Comparison of ENCODE assay signal across 8 cellular contexts in the genomic region with DNA sequence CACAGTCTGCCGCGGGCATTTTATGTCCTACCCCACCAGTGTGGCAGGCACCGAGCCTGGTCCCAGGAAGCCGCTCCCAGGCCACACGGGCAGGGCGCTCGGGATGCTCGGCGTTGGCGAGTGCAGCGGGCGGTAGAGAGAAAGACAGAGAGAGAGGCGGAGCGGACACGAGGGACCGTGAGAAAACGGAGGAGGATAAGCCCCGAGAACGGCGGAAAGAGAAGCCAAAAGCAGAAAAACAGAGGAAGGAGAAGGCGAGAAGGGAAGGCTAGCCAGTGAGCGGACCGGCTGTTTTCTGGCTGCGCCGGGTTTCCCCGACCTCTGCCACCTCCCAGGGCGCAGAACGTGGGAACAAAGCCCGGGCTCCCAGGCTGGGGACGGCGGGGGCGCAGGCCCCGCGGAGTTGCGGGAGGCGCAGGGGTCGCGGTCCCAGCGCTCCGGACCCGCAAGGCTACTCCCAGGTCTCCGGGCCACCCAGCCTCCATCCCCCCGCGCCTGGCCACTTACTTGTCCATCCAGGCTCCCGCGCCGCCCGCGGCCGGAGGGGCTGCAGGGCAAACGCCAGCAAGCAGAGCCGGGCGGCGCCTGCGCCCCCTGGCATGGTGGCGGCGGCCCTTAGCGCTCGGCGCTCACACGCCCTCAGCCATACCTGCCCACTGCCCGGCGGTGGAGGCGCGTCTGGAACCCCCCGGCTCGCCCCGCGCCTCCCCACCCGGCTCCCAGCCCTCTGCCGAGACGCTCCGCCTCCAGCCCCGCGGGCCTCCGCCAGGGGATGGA. TPM values are rescaled to one million over a fixed set of nuclear protein-coding genes. Genes with fewer than 3 reads are reported as not detected.
A peak's percentile ranks its signal among the peaks of the same experiment; 100 is the strongest.
DNase-seq lines count a peak whose midpoint lies in the region; ATAC-seq, FAIRE-seq and TF ChIP-seq lines count a peak whose summit lies in the region.

A gene with protein sequence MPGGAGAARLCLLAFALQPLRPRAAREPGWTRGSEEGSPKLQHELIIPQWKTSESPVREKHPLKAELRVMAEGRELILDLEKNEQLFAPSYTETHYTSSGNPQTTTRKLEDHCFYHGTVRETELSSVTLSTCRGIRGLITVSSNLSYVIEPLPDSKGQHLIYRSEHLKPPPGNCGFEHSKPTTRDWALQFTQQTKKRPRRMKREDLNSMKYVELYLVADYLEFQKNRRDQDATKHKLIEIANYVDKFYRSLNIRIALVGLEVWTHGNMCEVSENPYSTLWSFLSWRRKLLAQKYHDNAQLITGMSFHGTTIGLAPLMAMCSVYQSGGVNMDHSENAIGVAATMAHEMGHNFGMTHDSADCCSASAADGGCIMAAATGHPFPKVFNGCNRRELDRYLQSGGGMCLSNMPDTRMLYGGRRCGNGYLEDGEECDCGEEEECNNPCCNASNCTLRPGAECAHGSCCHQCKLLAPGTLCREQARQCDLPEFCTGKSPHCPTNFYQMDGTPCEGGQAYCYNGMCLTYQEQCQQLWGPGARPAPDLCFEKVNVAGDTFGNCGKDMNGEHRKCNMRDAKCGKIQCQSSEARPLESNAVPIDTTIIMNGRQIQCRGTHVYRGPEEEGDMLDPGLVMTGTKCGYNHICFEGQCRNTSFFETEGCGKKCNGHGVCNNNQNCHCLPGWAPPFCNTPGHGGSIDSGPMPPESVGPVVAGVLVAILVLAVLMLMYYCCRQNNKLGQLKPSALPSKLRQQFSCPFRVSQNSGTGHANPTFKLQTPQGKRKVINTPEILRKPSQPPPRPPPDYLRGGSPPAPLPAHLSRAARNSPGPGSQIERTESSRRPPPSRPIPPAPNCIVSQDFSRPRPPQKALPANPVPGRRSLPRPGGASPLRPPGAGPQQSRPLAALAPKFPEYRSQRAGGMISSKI (minus strand): TSS at position 680 of the 777 bp plus-strand sequence. CDS start 79 bp downstream, at position 601.

- peak within 1 kb of the TSS; percentile 71; the same call in 1 of the 2 replicates for H3K9ac ChIP-seq in iPS-20b (ENCODE audit: low read depth, low read length)

- H3K9me3 ChIP-seq in T-helper 17 cell (ENCODE audit: control insufficient read depth, low read length, poor library complexity, severe bottlenecking) = no peaks in the 10 kb centered on the region
- no peaks in the 10 kb centered on the region for H3K9me3 ChIP-seq in iPS-20b (ENCODE audit: insufficient read depth, low read depth, low read length)
- no peaks in the 10 kb centered on the region for H3K9me3 ChIP-seq in small intestine (ENCODE audit: control insufficient read depth, low read depth)

- WGBS in small intestine, 3 donors = 0 to 1% (median 1%) methylated on average over 50 to 76 of the region's 76 CpGs

- H3K27me3 Mint-ChIP-seq in T-helper 17 cell = no peaks in the 10 kb centered on the region

- peak within 1 kb of the TSS; percentile 99 for H3K27ac Mint-ChIP-seq in T-helper 17 cell

- DNase-seq in GM12892 (ENCODE audit: insufficient read length) (peak; percentile 68), T-helper 17 cell (peak; percentile 30 to 56 (median 55)), brain pericyte (ENCODE audit: low read depth, low spot score) (peak; percentile 18), small intestine (no peak), NK-92 (lab: John Stamatoyannopoulos, UW; ENCODE audit: unreplicated experiment) (no peak)

- peaks cover 16% of the 10 kb centered on the region for H3K4me1 ChIP-seq in iPS-20b (ENCODE audit: insufficient read depth, low read length)
- no peaks in the 10 kb centered on the region for H3K4me1 ChIP-seq in small intestine (ENCODE audit: control insufficient read depth in 2 of 2, insufficient read depth in 1 of 2, low read depth in 1 of 2, low read length in 1 of 2)

- FAIRE-seq in GM12892 (lab: Jason Lieb, UNC) (peak; percentile 14), small intestine (lab: Jason Lieb, UNC) (no peak)

- peaks cover 9% of the 10 kb centered on the region for H3K36me3 Mint-ChIP-seq in T-helper 17 cell (ENCODE audit: low read depth)

- H3K36me3 ChIP-seq in iPS-20b (ENCODE audit: insufficient read depth, low read depth, low read length) = no peaks in the 10 kb centered on the region
- no peaks in the 10 kb centered on the region for H3K36me3 ChIP-seq in small intestine (ENCODE audit: control insufficient read depth in 2 of 2, insufficient read depth in 2 of 2, low read length in 2 of 2)

- peak within 1 kb of the TSS; percentile 91 for H3K4me3 ChIP-seq in iPS-20b (ENCODE audit: low read length)
- H3K4me3 ChIP-seq in small intestine (ENCODE audit: low read depth in 1 of 2, low read length in 2 of 2) = peak within 1 kb of the TSS; percentile 44 to 77

- no peak; the same call in 1 of the 2 replicates for TF ChIP-seq POLR2A in GM12892 (IDR thresholded peaks at IDR 0.05; ENCODE audit: low read depth, low read length)

- H3K27me3 ChIP-seq in iPS-20b (ENCODE audit: insufficient read depth, low read length) = peaks cover 30% of the 10 kb centered on the region
- H3K27me3 ChIP-seq in small intestine (ENCODE audit: control insufficient read depth in 2 of 2, insufficient read depth in 2 of 2, low read length in 2 of 2) = peaks cover 0 to 4% of the 10 kb centered on the region in 2 donors

- H3K27ac ChIP-seq in iPS-20b (ENCODE audit: low read length) = no peak within 1 kb of the TSS
- H3K27ac ChIP-seq in small intestine (ENCODE audit: low read depth in 1 of 2, low read length in 1 of 2) = peak within 1 kb of the TSS; percentile 37 to 89

- peak within 1 kb of the TSS; percentile 100 for H3K4me3 Mint-ChIP-seq in T-helper 17 cell

- peaks cover 50% of the 10 kb centered on the region for H3K4me1 Mint-ChIP-seq in T-helper 17 cell

- ATAC-seq in HG03521 (IDR thresholded peaks at IDR 0.05; ENCODE audit: unreplicated experiment) (peak; percentile 32), T-helper 17 cell (peak; percentile 67), HG02970 (IDR thresholded peaks at IDR 0.05; ENCODE audit: low FRiP score, unreplicated experiment) (no peak)

RNA-seq across cellular contexts. Expression of the gene that starts here (rescaled TPM):
- polyA plus RNA-seq in GM12892 (2012; ENCODE audit: missing spikeins) = 8.4 TPM
- 100 to 1,000 TPM; 130 to 140 TPM for total RNA-seq in T-helper 17 cell
- 1 to 10 TPM in 1 of 3 donors, under 1 TPM in 2; 0.67 to 3.6 (median 0.81) TPM for polyA plus RNA-seq in small intestine

Comparison
In these comparisons a context has a peak if more than half of its experiments do, and no peak if none do; other contexts are left out.
1. DNase-seq: peak in GM12892 (single experiment), T-helper 17 cell (3 of 3) and brain pericyte (single experiment); none in small intestine (single experiment) and NK-92 (single experiment).